26 cellular contexts compared by ENCODE assay signal in the genomic region with DNA sequence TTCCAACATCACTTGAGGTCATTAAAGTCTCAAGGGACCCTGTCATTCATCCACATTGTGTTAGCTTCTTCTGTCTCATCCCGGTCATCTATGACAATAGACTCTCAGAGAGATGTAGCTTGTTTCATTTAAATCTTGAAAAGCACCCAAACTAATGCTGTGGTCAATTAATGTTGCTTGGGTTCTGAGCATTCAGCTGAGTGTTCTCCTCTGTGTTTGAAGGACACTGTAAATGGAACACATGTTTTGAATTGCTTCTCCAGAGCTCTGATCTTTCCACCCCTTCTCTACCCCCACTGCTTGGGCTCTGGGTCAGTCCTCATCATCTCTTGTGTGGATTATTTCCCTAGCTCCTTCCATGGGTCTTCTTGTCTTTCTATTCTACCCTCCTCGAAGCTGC. TPM values are rescaled to one million over a fixed set of nuclear protein-coding genes. Genes with fewer than 3 reads are reported as not detected.
DNase-seq lines count a peak whose midpoint lies in the region; ATAC-seq, FAIRE-seq and TF ChIP-seq lines count a peak whose summit lies in the region.
"Had no signal": no experiment of that assay in that cellular context is flagged by ENCODE, and none has a peak within 500 bp of the region (broad histone marks: within the 10 kb centered on the region; RNA-seq: fewer than 3 reads in every experiment).

No MANE protein-coding gene starts in this region.

- no peak for TF ChIP-seq POLR2A in K562 (conservative IDR thresholded peaks at IDR 0.05)

- POLR2A ChIA-PET in K562 (lab: Yijun Ruan, JAX) = interaction anchor here (1.1 to 1.6 kb wide), 4 partner anchors 10 to 22 kb away, joined by 4 to 7 read pairs (median 4); a partner anchor contains a TSS

- H3K27me3 ChIP-seq in K562 (ENCODE audit: control insufficient read depth in 2 of 2, insufficient read depth in 2 of 2, low read length in 2 of 2) = no peaks in the 10 kb centered on the region
- no peaks in the 10 kb centered on the region for H3K27me3 ChIP-seq in aorta (ENCODE audit: control insufficient read depth in 1 of 2, insufficient read depth in 2 of 2, low read length in 1 of 2)
- H3K27me3 ChIP-seq: sigmoid colon, upper lobe of right lung had no signal

- WGBS in K562 (ENCODE audit: insufficient coverage, low coverage, missing lambda C conversion rate) = 50% methylated on average over 2 of the region's 2 CpGs
- WGBS in mesodermal cell (ENCODE audit: insufficient coverage in 2 of 2), 2 experiments = 85 to 100% methylated on average over 1 to 2 of the region's 2 CpGs
- 57 to 66% methylated on average over 2 of the region's 2 CpGs for WGBS in aorta, 2 donors

- FAIRE-seq in K562 (lab: Jason Lieb, UNC) = no peak

- no peaks in the 10 kb centered on the region for H3K79me2 ChIP-seq in K562 (ENCODE audit: control insufficient read depth, insufficient read depth, low read length)

- H2AFZ ChIP-seq in K562 (ENCODE audit: low read depth, low read length) = peak overlapping the region; percentile 52

- TF ChIP-seq EP300 in K562 (IDR thresholded peaks at IDR 0.05; ENCODE audit: low read length) = no peak

- peak; percentile 42 for ATAC-seq in HG03432 (IDR thresholded peaks at IDR 0.05; ENCODE audit: unreplicated experiment)
- peak; percentile 45 for ATAC-seq in K562
- ATAC-seq in aorta (ENCODE audit: low FRiP score) = no peak
- ATAC-seq in GM21529 (IDR thresholded peaks at IDR 0.05; ENCODE audit: unreplicated experiment) = no peak
- ATAC-seq in HG03095 (IDR thresholded peaks at IDR 0.05; ENCODE audit: unreplicated experiment) = no peak
- ATAC-seq: upper lobe of right lung had no signal

- H3K4me3 ChIP-seq in K562 (no peak overlapping the region), mesodermal cell (ENCODE audit: extremely low read depth, insufficient read depth, low read length, poor library complexity, severe bottlenecking) (no peak overlapping the region), aorta (ENCODE audit: low read length in 2 of 2) (no peak overlapping the region)
- H3K4me3 ChIP-seq: left ventricle myocardium inferior, prostate gland, sigmoid colon, SK-N-MC, upper lobe of right lung had no signal

- in situ Hi-C loops in K562 (cut with MboI) = no loop called here

- no peaks in the 10 kb centered on the region for H3K9me1 ChIP-seq in K562 (ENCODE audit: control insufficient read depth, insufficient read depth, low read length)

- no peak for TF ChIP-seq RAD21 in K562 (CRISPR knock-in tag; conservative IDR thresholded peaks at IDR 0.05 in 1 of 2, IDR thresholded peaks at IDR 0.05 in 1 of 2)

- H3K9me3 ChIP-seq in K562 (replicated peaks; ENCODE audit: control insufficient read depth, insufficient read depth, low read depth, low read length) (no peaks in the 10 kb centered on the region), mesodermal cell (ENCODE audit: control insufficient read depth, low read length) (peaks cover 9% of the 10 kb centered on the region), aorta (ENCODE audit: control insufficient read depth, low read length) (no peaks in the 10 kb centered on the region)
- H3K9me3 ChIP-seq: prostate gland, sigmoid colon, upper lobe of right lung had no signal

- no peak overlapping the region for H3K9ac ChIP-seq in K562 (ENCODE audit: insufficient read depth in 1 of 2, low read depth in 2 of 2, low read length in 2 of 2)

- intact Hi-C loops in K562 (cut with micrococcal nuclease) (no loop called here), aorta (cut with DNase I) (no loop called here)

- H3K27ac ChIP-seq in K562 (ENCODE audit: extremely low read depth, low read depth, low read length) = no peak overlapping the region
- peak overlapping the region; percentile 38 for H3K27ac ChIP-seq in mesodermal cell (ENCODE audit: low read depth, low read length, severe bottlenecking)
- H3K27ac ChIP-seq in aorta (ENCODE audit: low read depth in 1 of 2, low read length in 2 of 2) = peak overlapping the region; percentile 47 to 67
- H3K27ac ChIP-seq: left ventricle myocardium inferior, prostate gland, SK-N-MC, upper lobe of right lung had no signal

- H3K4me2 ChIP-seq in K562 (ENCODE audit: insufficient read depth, low read length) = no peak overlapping the region

- H4K20me1 ChIP-seq in K562 (replicated peaks; ENCODE audit: control insufficient read depth, insufficient read depth, low read length) = no peaks in the 10 kb centered on the region

- no peak for TF ChIP-seq CTCF in K562 (IDR thresholded peaks at IDR 0.05 in 2 of 3, conservative IDR thresholded peaks at IDR 0.05 in 1 of 3; ENCODE audit: insufficient read depth in 2 of 3, low read depth in 1 of 3, low read length in 3 of 3)

- H3K4me1 ChIP-seq in K562 (replicated peaks in 1 of 2; ENCODE audit: control insufficient read depth in 2 of 2, insufficient read depth in 2 of 2, low read length in 2 of 2) (peaks cover 5 to 15% of the 10 kb centered on the region in 2 experiments; a peak in 4 of 5 replicates), mesodermal cell (ENCODE audit: control insufficient read depth, insufficient read depth, low read length, poor library complexity, severe bottlenecking) (peaks cover 3% of the 10 kb centered on the region), aorta (ENCODE audit: control insufficient read depth in 1 of 2, insufficient read depth in 2 of 2, low read length in 2 of 2) (peaks cover 0 to 4% of the 10 kb centered on the region in 2 donors)
- H3K4me1 ChIP-seq: prostate gland, upper lobe of right lung had no signal

- no TSS peak for BruUV-seq in K562 (replicated peaks; lab: Mats Ljungman, UMichigan)

- DNase-seq in K562 (ENCODE audit: extremely low read depth in 1 of 4, low spot score in 3 of 4) = no peak
- no peak for DNase-seq in aorta
- DNase-seq in NCI-H2081 treated with DMSO at 0.1 percent for 48 hours (lab: John Stamatoyannopoulos, UW) = no peak
- DNase-seq: activated CD4-positive, alpha-beta memory T cell treated with anti-CD3 and anti-CD28 coated beads for 36 hours; activated CD4-positive, CD25-positive, alpha-beta regulatory T cell treated with anti-CD3 and anti-CD28 coated beads, Interleukin-2, amount 50 U/mL, for 72 hours; activated naive CD4-positive, alpha-beta T cell; C1 segment of cervical spinal cord; Calu3; DMS79; GDM1; islet precursor cell; left ventricle myocardium inferior; mesendoderm; NCI-H1092; NCI-H187; NCI-H524; OCI-M1; sigmoid colon; stimulated activated CD4-positive, alpha-beta T cell treated with anti-CD3 and anti-CD28 coated beads, Interleukin-4, amount 100 ng/mL, for 1 hour; upper lobe of right lung had no signal

- H3K36me3 ChIP-seq in K562 (ENCODE audit: control insufficient read depth, insufficient read depth, low read length) = no peaks in the 10 kb centered on the region
- no peaks in the 10 kb centered on the region for H3K36me3 ChIP-seq in mesodermal cell (ENCODE audit: control insufficient read depth, insufficient read depth, low read length)
- no peaks in the 10 kb centered on the region for H3K36me3 ChIP-seq in aorta (ENCODE audit: control insufficient read depth in 1 of 2, insufficient read depth in 2 of 2, low read length in 1 of 2)
- H3K36me3 ChIP-seq: left ventricle myocardium inferior, prostate gland, sigmoid colon, upper lobe of right lung had no signal

- CTCF ChIA-PET in K562 (lab: Yijun Ruan, JAX; ENCODE audit: low intra/inter-chr PET ratio) = no interaction called here

TF ChIP-seq in K562, 482 proteins besides CTCF, POLR2A, EP300 and RAD21 (continues in another document):
- TF ChIP-seq ZNF384 (IDR thresholded peaks at IDR 0.05; ENCODE audit: low read depth, low read length) (no peak), ZNF699 (CRISPR knock-in tag; IDR thresholded peaks at IDR 0.05; ENCODE audit: insufficient replicate concordance) (no peak), HDAC2 (IDR thresholded peaks at IDR 0.05) (no peak), ZNF146 (CRISPR knock-in tag; IDR thresholded peaks at IDR 0.05; ENCODE audit: unreplicated experiment) (no peak), BACH1 (tag; IDR thresholded peaks at IDR 0.05) (no peak)
- TF ChIP-seq, protein P1, sequence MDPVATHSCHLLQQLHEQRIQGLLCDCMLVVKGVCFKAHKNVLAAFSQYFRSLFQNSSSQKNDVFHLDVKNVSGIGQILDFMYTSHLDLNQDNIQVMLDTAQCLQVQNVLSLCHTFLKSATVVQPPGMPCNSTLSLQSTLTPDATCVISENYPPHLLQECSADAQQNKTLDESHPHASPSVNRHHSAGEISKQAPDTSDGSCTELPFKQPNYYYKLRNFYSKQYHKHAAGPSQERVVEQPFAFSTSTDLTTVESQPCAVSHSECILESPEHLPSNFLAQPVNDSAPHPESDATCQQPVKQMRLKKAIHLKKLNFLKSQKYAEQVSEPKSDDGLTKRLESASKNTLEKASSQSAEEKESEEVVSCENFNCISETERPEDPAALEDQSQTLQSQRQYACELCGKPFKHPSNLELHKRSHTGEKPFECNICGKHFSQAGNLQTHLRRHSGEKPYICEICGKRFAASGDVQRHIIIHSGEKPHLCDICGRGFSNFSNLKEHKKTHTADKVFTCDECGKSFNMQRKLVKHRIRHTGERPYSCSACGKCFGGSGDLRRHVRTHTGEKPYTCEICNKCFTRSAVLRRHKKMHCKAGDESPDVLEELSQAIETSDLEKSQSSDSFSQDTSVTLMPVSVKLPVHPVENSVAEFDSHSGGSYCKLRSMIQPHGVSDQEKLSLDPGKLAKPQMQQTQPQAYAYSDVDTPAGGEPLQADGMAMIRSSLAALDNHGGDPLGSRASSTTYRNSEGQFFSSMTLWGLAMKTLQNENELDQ (CRISPR knock-in tag; IDR thresholded peaks at IDR 0.05; ENCODE audit: borderline replicate concordance) = no peak

RNA-seq across cellular contexts. Expression of a gene that starts 19.6 kb away (rescaled TPM):
- total RNA-seq in K562 (2011; cell fraction: chromatin; rRNA removed; ENCODE audit: low replicate concordance) = 118 and 251 TPM in 2 replicates
- 39.9 and 58.7 TPM in 2 replicates for total RNA-seq in K562 (2011; cell fraction: nucleolus; rRNA removed)
- 91.3 and 97.2 TPM in 2 replicates for total RNA-seq in K562 (2011; cell fraction: nucleoplasm; rRNA removed)
- total RNA-seq in K562 (2014; rRNA removed) (24.7 and 25.4 TPM in 2 replicates), K562 (2014; rRNA removed; fragmentation: Illumina TruSeq; extraction: Trizol) (44.9 and 52.7 TPM in 2 replicates), K562 (2015; rRNA removed; fragmentation: Illumina TruSeq; extraction: Trizol) (42.6 and 46.0 TPM in 2 replicates), K562 (2021) (31.7 and 32.3 TPM in 2 replicates), aorta (100 to 1,000 TPM in 1 of 2 donors, 10 to 100 TPM in 1; 80.9 to 197 TPM)
- polyA plus RNA-seq in K562 (2011; rRNA removed) (98.7 and 125 TPM in 2 replicates), K562 (2014; fragmentation: Illumina TruSeq; extraction: Trizol) (53.4 and 95.6 TPM in 2 replicates), K562 (2014; fragmentation: Nextera tagmentation; extraction: Ambion mirVana) (10 to 100 TPM; 13.2 to 15.1 TPM), K562 (2014; rRNA removed) (25.1 and 31.7 TPM in 2 replicates), aorta (100 to 1,000 TPM in 1 of 2 donors, 10 to 100 TPM in 1; 41.1 to 132 TPM)
- 17.4 and 51.0 TPM in 2 replicates for polyA plus RNA-seq in K562 (2011; cell fraction: cytosol; rRNA removed)
- 70.6 and 117 TPM in 2 replicates for polyA plus RNA-seq in K562 (2011; cell fraction: nucleus; rRNA removed)
- polyA plus RNA-seq in K562 (2012) = 36.4 and 43.2 TPM in 2 replicates
- 153 TPM in 2 replicates for polyA minus RNA-seq in K562 (2011; rRNA and poly(A)+ RNA removed)
- polyA minus RNA-seq in K562 (2011; cell fraction: cytosol; rRNA and poly(A)+ RNA removed) = 28.1 and 63.8 TPM in 2 replicates
- 40.8 and 87.7 TPM in 2 replicates for polyA minus RNA-seq in K562 (2011; cell fraction: nucleus; rRNA and poly(A)+ RNA removed)
- 124 TPM for polyA plus RNA-seq in mesodermal cell (2013, experiment 1 of 2)
- polyA plus RNA-seq in mesodermal cell (2013, experiment 2 of 2) = 155 TPM

Comparison
In these comparisons a context has a peak if more than half of its experiments do, and no peak if none do; other contexts are left out.
1. ATAC-seq: peak in HG03432 (single experiment) and K562 (single experiment); none in aorta (single experiment), GM21529 (single experiment) and HG03095 (single experiment).